In genomic region chr12:124551268-124552144, GRCh38 we compare ENCODE assay signal across 1 cellular context.
TF ChIP-seq lines count a peak whose summit lies in the region.

No MANE protein-coding gene starts in this region.

TF ChIP-seq in HEK293, 187 proteins besides CTCF, POLR2A, EP300 and RAD21 (continued from another document and continues in another):
- TF ChIP-seq ZBTB44 (tag by site-specific recombination; IDR thresholded peaks at IDR 0.05): peak; percentile 94
- TF ChIP-seq ZNF292 (tag by site-specific recombination; IDR thresholded peaks at IDR 0.05; ENCODE audit: borderline replicate concordance, low read depth): no peak
- TF ChIP-seq ZNF792 (tag by site-specific recombination; IDR thresholded peaks at IDR 0.05): no peak
- TF ChIP-seq ZBTB8A (tag by site-specific recombination; IDR thresholded peaks at IDR 0.05): peak; percentile 79
- TF ChIP-seq ZNF354C (tag by site-specific recombination; IDR thresholded peaks at IDR 0.05; ENCODE audit: borderline replicate concordance, low read depth): no peak
- TF ChIP-seq ZNF239 (tag by site-specific recombination; IDR thresholded peaks at IDR 0.05): no peak
- TF ChIP-seq MZF1 (tag by site-specific recombination; IDR thresholded peaks at IDR 0.05; ENCODE audit: borderline replicate concordance): no peak
- no peak for TF ChIP-seq ZNF223 (tag by site-specific recombination; IDR thresholded peaks at IDR 0.05)
- no peak for TF ChIP-seq ZNF138 (tag by site-specific recombination; IDR thresholded peaks at IDR 0.05; ENCODE audit: borderline replicate concordance)
- no peak for TF ChIP-seq PBX3 (CRISPR knock-in tag; IDR thresholded peaks at IDR 0.05)
- TF ChIP-seq ZNF76 (tag by site-specific recombination; IDR thresholded peaks at IDR 0.05; ENCODE audit: borderline replicate concordance, low read depth): no peak
- no peak for TF ChIP-seq ZNF624 (tag by site-specific recombination; IDR thresholded peaks at IDR 0.05)
- TF ChIP-seq TCF7L2 (IDR thresholded peaks at IDR 0.05; ENCODE audit: borderline replicate concordance, low read depth, low read length): no peak
- peak; percentile 88; the same call in 1 of the 2 replicates for TF ChIP-seq BCL11A (tag by site-specific recombination; IDR thresholded peaks at IDR 0.05; ENCODE audit: low read depth)
- TF ChIP-seq, protein P1, sequence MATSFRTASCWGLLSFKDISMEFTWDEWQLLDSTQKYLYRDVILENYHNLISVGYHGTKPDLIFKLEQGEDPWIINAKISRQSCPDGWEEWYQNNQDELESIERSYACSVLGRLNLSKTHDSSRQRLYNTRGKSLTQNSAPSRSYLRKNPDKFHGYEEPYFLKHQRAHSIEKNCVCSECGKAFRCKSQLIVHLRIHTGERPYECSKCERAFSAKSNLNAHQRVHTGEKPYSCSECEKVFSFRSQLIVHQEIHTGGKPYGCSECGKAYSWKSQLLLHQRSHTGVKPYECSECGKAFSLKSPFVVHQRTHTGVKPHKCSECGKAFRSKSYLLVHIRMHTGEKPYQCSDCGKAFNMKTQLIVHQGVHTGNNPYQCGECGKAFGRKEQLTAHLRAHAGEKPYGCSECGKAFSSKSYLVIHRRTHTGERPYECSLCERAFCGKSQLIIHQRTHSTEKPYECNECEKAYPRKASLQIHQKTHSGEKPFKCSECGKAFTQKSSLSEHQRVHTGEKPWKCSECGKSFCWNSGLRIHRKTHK (tag by site-specific recombination; IDR thresholded peaks at IDR 0.05): no peak
- 0 out of 2 replicates have a peak, but pooled peaks have one; percentile 23 for TF ChIP-seq KLF1 (tag by site-specific recombination; IDR thresholded peaks at IDR 0.05)
- TF ChIP-seq ZNF830 (tag by site-specific recombination; IDR thresholded peaks at IDR 0.05; ENCODE audit: low read depth): no peak
- TF ChIP-seq ZNF585B (tag by site-specific recombination; IDR thresholded peaks at IDR 0.05): no peak
- no peak for TF ChIP-seq ZNF121 (tag by site-specific recombination; IDR thresholded peaks at IDR 0.05)
- TF ChIP-seq WT1 (tag by site-specific recombination; IDR thresholded peaks at IDR 0.05): peak; percentile 40; the same call in 1 of the 2 replicates
- no peak for TF ChIP-seq ZNF621 (tag by site-specific recombination; IDR thresholded peaks at IDR 0.05)
- TF ChIP-seq ZBTB10 (tag by site-specific recombination; IDR thresholded peaks at IDR 0.05): no peak
- TF ChIP-seq ZNF48 (tag by site-specific recombination; IDR thresholded peaks at IDR 0.05): no peak
- TF ChIP-seq ZNF280C (tag by site-specific recombination; IDR thresholded peaks at IDR 0.05): no peak
- TF ChIP-seq, protein P2, sequence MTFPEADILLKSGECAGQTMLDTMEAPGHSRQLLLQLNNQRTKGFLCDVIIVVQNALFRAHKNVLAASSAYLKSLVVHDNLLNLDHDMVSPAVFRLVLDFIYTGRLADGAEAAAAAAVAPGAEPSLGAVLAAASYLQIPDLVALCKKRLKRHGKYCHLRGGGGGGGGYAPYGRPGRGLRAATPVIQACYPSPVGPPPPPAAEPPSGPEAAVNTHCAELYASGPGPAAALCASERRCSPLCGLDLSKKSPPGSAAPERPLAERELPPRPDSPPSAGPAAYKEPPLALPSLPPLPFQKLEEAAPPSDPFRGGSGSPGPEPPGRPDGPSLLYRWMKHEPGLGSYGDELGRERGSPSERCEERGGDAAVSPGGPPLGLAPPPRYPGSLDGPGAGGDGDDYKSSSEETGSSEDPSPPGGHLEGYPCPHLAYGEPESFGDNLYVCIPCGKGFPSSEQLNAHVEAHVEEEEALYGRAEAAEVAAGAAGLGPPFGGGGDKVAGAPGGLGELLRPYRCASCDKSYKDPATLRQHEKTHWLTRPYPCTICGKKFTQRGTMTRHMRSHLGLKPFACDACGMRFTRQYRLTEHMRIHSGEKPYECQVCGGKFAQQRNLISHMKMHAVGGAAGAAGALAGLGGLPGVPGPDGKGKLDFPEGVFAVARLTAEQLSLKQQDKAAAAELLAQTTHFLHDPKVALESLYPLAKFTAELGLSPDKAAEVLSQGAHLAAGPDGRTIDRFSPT (tag by site-specific recombination; IDR thresholded peaks at IDR 0.05): peak; percentile 47; the same call in 1 of the 2 replicates
- no peak for TF ChIP-seq ZNF596 (tag by site-specific recombination; IDR thresholded peaks at IDR 0.05)
- no peak for TF ChIP-seq GFI1B (tag by site-specific recombination; IDR thresholded peaks at IDR 0.05)
- TF ChIP-seq ZFP41 (tag by site-specific recombination; IDR thresholded peaks at IDR 0.05; ENCODE audit: borderline replicate concordance): no peak
- TF ChIP-seq ZNF521 (tag by site-specific recombination; IDR thresholded peaks at IDR 0.05): no peak
- TF ChIP-seq GLI4 (tag by site-specific recombination; IDR thresholded peaks at IDR 0.05): no peak
- TF ChIP-seq ZNF426 (tag by site-specific recombination; IDR thresholded peaks at IDR 0.05): no peak
- TF ChIP-seq ZNF146 (tag by site-specific recombination; IDR thresholded peaks at IDR 0.05): no peak
- no peak for TF ChIP-seq ZFHX2 (tag by site-specific recombination; conservative IDR thresholded peaks at IDR 0.05)
- no peak for TF ChIP-seq ZBTB1 (tag by site-specific recombination; IDR thresholded peaks at IDR 0.05)
- no peak for TF ChIP-seq ZSCAN16 (tag by site-specific recombination; IDR thresholded peaks at IDR 0.05)
- TF ChIP-seq KLF9 (tag by site-specific recombination; IDR thresholded peaks at IDR 0.05; ENCODE audit: low read depth): no peak
- TF ChIP-seq PRDM1 (tag by site-specific recombination; IDR thresholded peaks at IDR 0.05): 0 out of 2 replicates have a peak, but pooled peaks have one; percentile 18
- peak; percentile 49; the same call in 1 of the 2 replicates for TF ChIP-seq ZBTB21 (tag by site-specific recombination; IDR thresholded peaks at IDR 0.05)
- TF ChIP-seq ZNF544 (tag by site-specific recombination; IDR thresholded peaks at IDR 0.05): no peak
- TF ChIP-seq ELK4 (IDR thresholded peaks at IDR 0.05; ENCODE audit: borderline replicate concordance, low read depth, low read length): no peak
- 0 out of 2 replicates have a peak, but pooled peaks have one; percentile 23 for TF ChIP-seq SCRT1 (tag by site-specific recombination; IDR thresholded peaks at IDR 0.05; ENCODE audit: borderline replicate concordance)
- 0 out of 2 replicates have a peak, but pooled peaks have one; percentile 35 for TF ChIP-seq ZNF10 (tag by site-specific recombination; IDR thresholded peaks at IDR 0.05)
- TF ChIP-seq EGR2 (tag by site-specific recombination; IDR thresholded peaks at IDR 0.05; ENCODE audit: low read depth): no peak
- TF ChIP-seq ZBTB26 (tag by site-specific recombination; optimal IDR thresholded peaks at IDR 0.05): peak; percentile 33
- TF ChIP-seq ZNF2 (tag by site-specific recombination; IDR thresholded peaks at IDR 0.05): no peak
- TF ChIP-seq, protein P3, sequence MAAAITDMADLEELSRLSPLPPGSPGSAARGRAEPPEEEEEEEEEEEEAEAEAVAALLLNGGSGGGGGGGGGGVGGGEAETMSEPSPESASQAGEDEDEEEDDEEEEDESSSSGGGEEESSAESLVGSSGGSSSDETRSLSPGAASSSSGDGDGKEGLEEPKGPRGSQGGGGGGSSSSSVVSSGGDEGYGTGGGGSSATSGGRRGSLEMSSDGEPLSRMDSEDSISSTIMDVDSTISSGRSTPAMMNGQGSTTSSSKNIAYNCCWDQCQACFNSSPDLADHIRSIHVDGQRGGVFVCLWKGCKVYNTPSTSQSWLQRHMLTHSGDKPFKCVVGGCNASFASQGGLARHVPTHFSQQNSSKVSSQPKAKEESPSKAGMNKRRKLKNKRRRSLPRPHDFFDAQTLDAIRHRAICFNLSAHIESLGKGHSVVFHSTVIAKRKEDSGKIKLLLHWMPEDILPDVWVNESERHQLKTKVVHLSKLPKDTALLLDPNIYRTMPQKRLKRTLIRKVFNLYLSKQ (tag by site-specific recombination; IDR thresholded peaks at IDR 0.05; ENCODE audit: borderline replicate concordance): no peak
- no peak for TF ChIP-seq YY1 (tag by site-specific recombination; IDR thresholded peaks at IDR 0.05)
- no peak for TF ChIP-seq ZNF221 (tag by site-specific recombination; IDR thresholded peaks at IDR 0.05; ENCODE audit: borderline replicate concordance)
- no peak for TF ChIP-seq ZNF701 (tag by site-specific recombination; IDR thresholded peaks at IDR 0.05)
- TF ChIP-seq ZNF580 (tag by site-specific recombination; IDR thresholded peaks at IDR 0.05): no peak
- TF ChIP-seq ZNF24 (tag by site-specific recombination; IDR thresholded peaks at IDR 0.05): no peak
- TF ChIP-seq ZNF571 (tag by site-specific recombination; IDR thresholded peaks at IDR 0.05): no peak
- no peak for TF ChIP-seq ZNF248 (tag by site-specific recombination; IDR thresholded peaks at IDR 0.05)
- TF ChIP-seq ZNF341 (tag by site-specific recombination; IDR thresholded peaks at IDR 0.05; ENCODE audit: low read depth): peak; percentile 97
- no peak for TF ChIP-seq ZNF610 (tag by site-specific recombination; IDR thresholded peaks at IDR 0.05; ENCODE audit: borderline replicate concordance)
